In genomic region chr9:112308576-112308975, GRCh38 we compare ENCODE assay signal across 11 cellular contexts. TPM values are rescaled to one million over a fixed set of nuclear protein-coding genes. Genes with fewer than 3 reads are reported as not detected.
DNase-seq lines count a peak whose midpoint lies in the region; ATAC-seq and TF ChIP-seq lines count a peak whose summit lies in the region.
"Had no signal": no experiment of that assay in that cellular context is flagged by ENCODE, and none has a peak within 500 bp of the region (broad histone marks: within the 10 kb centered on the region; RNA-seq: fewer than 3 reads in every experiment).

No MANE protein-coding gene starts in this region.

- H3F3A ChIP-seq in PC-9 (ENCODE audit: insufficient read depth, low read depth) = peaks cover 15% of the 10 kb centered on the region; the same call in 1 of the 2 replicates

- no peak overlapping the region for H4K5ac ChIP-seq in mesendoderm (ENCODE audit: low read length)

- H3K4me2 ChIP-seq in mesendoderm (ENCODE audit: low read length) (no peak overlapping the region), PC-9 (no peak overlapping the region)

- no peaks in the 10 kb centered on the region for H3K36me3 ChIP-seq in WERI-Rb-1
- no peaks in the 10 kb centered on the region for H3K36me3 ChIP-seq in mesendoderm (ENCODE audit: control insufficient read depth, insufficient read depth, low read length)
- no peaks in the 10 kb centered on the region; the same call in 1 of the 2 replicates for H3K36me3 ChIP-seq in PC-9 (ENCODE audit: low read depth)
- H3K36me3 ChIP-seq: gastrocnemius medialis had no signal

- no peak overlapping the region for H3K23ac ChIP-seq in mesendoderm (ENCODE audit: low read length)

- H3K79me2 ChIP-seq in mesendoderm (ENCODE audit: control insufficient read depth, insufficient read depth, low read length) (peaks cover 28% of the 10 kb centered on the region), PC-9 (ENCODE audit: low read depth) (peaks cover 94% of the 10 kb centered on the region)

- TF ChIP-seq CTCF in WERI-Rb-1 (IDR thresholded peaks at IDR 0.05; ENCODE audit: low read depth, low read length) (no peak), PC-9 (conservative IDR thresholded peaks at IDR 0.05) (no peak)

- intact Hi-C loops in PC-9 (cut with micrococcal nuclease; ENCODE audit: unreplicated experiment) = no loop called here

- WGBS in mesendoderm (ENCODE audit: extremely low coverage, insufficient coverage, low lambda C conversion rate) = no CpG with 5 or more reads among the region's 5 CpGs

- ATAC-seq in GM18873 (IDR thresholded peaks at IDR 0.05; ENCODE audit: low FRiP score, unreplicated experiment) = no peak
- ATAC-seq: gastrocnemius medialis had no signal

- BruUV-seq in PC-9 (replicated peaks; lab: Mats Ljungman, UMichigan) = no TSS peak

- H3K27ac ChIP-seq in WERI-Rb-1 (peak overlapping the region; percentile 92), mesendoderm (ENCODE audit: low read depth, low read length) (no peak overlapping the region), PC-9 (no peak overlapping the region)
- H3K27ac ChIP-seq: gastrocnemius medialis had no signal

- peaks cover 8% of the 10 kb centered on the region for H3K79me1 ChIP-seq in mesendoderm (ENCODE audit: low read length)

- CTCF ChIA-PET in PC-9 (lab: Charles Lee) = no interaction called here

- no peak overlapping the region for H2AK5ac ChIP-seq in mesendoderm (ENCODE audit: low read length)

- H3K4me1 ChIP-seq in mesendoderm (ENCODE audit: control insufficient read depth, low read depth, low read length) (no peaks in the 10 kb centered on the region), PC-9 (replicated peaks; ENCODE audit: insufficient read depth) (no peaks in the 10 kb centered on the region)
- H3K4me1 ChIP-seq: gastrocnemius medialis had no signal

- H3K4me3 ChIP-seq in WERI-Rb-1 (ENCODE audit: low read depth, low read length) (peak overlapping the region; percentile 27), mesendoderm (ENCODE audit: low read length) (no peak overlapping the region), PC-9 (no peak overlapping the region)
- H3K4me3 ChIP-seq: gastrocnemius medialis had no signal

- no peak overlapping the region for H4K8ac ChIP-seq in mesendoderm (ENCODE audit: low read depth, low read length)

- H3K9ac ChIP-seq in mesendoderm (ENCODE audit: low read length) = no peak overlapping the region

- H3K4ac ChIP-seq in mesendoderm (ENCODE audit: low read depth, low read length) = no peak overlapping the region

- H3K27me3 ChIP-seq in WERI-Rb-1 (ENCODE audit: insufficient read depth, low read depth, severe bottlenecking) (no peaks in the 10 kb centered on the region), mesendoderm (ENCODE audit: insufficient read depth, low read length, poor library complexity) (no peaks in the 10 kb centered on the region), PC-9 (ENCODE audit: insufficient read depth, low read depth) (no peaks in the 10 kb centered on the region)
- H3K27me3 ChIP-seq: gastrocnemius medialis had no signal

- no peaks in the 10 kb centered on the region for H3K9me3 ChIP-seq in WERI-Rb-1 (ENCODE audit: severe bottlenecking)
- no peaks in the 10 kb centered on the region for H3K9me3 ChIP-seq in PC-9 (ENCODE audit: insufficient read depth, low read depth)
- H3K9me3 ChIP-seq: gastrocnemius medialis had no signal

- DNase-seq in DMS79 (lab: John Stamatoyannopoulos, UW) (peak; percentile 32), NCI-H2107 (lab: John Stamatoyannopoulos, UW) (peak; percentile 30), WERI-Rb-1 (peak; percentile 70), mesendoderm (peak; percentile 75), PC-9 (no peak), middle frontal gyrus (ENCODE audit: extremely low spot score, low spot score) (no peak)
- no peak for DNase-seq in activated CD8-positive, alpha-beta memory T cell treated with anti-CD3 and anti-CD28 coated beads for 24 hours
- DNase-seq: cortex of kidney, gastrocnemius medialis, right cardiac atrium had no signal

- H3K9me2 ChIP-seq in PC-9 (ENCODE audit: insufficient read depth) = no peaks in the 10 kb centered on the region

- no peak overlapping the region for H2BK120ac ChIP-seq in mesendoderm (ENCODE audit: low read depth, low read length)

- no peak overlapping the region for H2BK15ac ChIP-seq in mesendoderm (replicated peaks; ENCODE audit: low read depth)

- H3K56ac ChIP-seq in mesendoderm (ENCODE audit: low read length) = no peak overlapping the region

- POLR2A ChIA-PET in PC-9 (lab: Charles Lee; ENCODE audit: unreplicated experiment) = interaction anchor here (0.7 kb wide), 1 partner anchor 11 kb away, joined by 3 read pairs; no protein-coding TSS in a partner anchor

- H2BK5ac ChIP-seq in mesendoderm (ENCODE audit: low read length) = no peak overlapping the region

- peaks cover 35% of the 10 kb centered on the region for H4K20me1 ChIP-seq in PC-9 (ENCODE audit: insufficient read depth)

- H2AFZ ChIP-seq in PC-9 = no peak overlapping the region

- no peak overlapping the region for H3K18ac ChIP-seq in mesendoderm (ENCODE audit: low read length)

RNA-seq across cellular contexts. Expression of gene PTBP3, which starts 24.8 kb away (rescaled TPM):
- polyA plus RNA-seq in mesendoderm (2013, experiment 1 of 2) = 73.2 TPM
- polyA plus RNA-seq in mesendoderm (2013, experiment 2 of 2) = 73.4 TPM
- 75.9 and 141 TPM in 2 replicates for total RNA-seq in PC-9 (2021)

Comparison
In these comparisons a context has a peak if more than half of its experiments do, and no peak if none do; other contexts are left out.
1. DNase-seq: peak in DMS79 (single experiment), NCI-H2107 (single experiment), WERI-Rb-1 (single experiment) and mesendoderm (single experiment); none in PC-9 (0 of 2), middle frontal gyrus (single experiment) and activated CD8-positive, alpha-beta memory T cell treated with anti-CD3 and anti-CD28 coated beads for 24 hours (single experiment).